Comparison of ENCODE assay signal across 28 cellular contexts in the genomic region with DNA sequence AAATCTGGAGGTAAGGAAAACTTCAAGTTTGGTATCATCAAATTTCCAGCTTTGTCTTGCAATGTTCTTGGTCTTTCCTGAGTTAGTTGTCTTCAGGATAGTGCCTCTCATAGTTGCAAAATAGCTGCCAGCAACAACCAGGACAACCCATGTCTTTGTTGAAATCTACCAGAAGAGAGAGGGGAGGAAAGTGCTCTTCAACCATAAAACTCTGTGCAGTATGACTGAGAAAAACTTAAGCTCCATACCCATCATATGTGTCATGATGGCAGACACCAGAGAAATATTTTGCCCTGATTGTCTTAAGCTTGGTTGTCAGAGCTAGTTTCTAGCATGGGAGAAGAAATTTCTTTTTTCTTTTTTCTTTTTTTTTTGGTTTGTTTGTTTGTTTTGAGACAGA.
DNase-seq lines count a peak whose midpoint lies in the region; ATAC-seq and TF ChIP-seq lines count a peak whose summit lies in the region.
"Had no signal": no experiment of that assay in that cellular context is flagged by ENCODE, and none has a peak within 500 bp of the region (broad histone marks: within the 10 kb centered on the region; RNA-seq: fewer than 3 reads in every experiment).

No MANE protein-coding gene starts in this region.

- H3K27me3 ChIP-seq in IMR-90 (ENCODE audit: control insufficient read depth, insufficient read depth, low read length) (no peaks in the 10 kb centered on the region), SJCRH30 (no peaks in the 10 kb centered on the region)

- no peak overlapping the region for H3K14ac ChIP-seq in IMR-90 (replicated peaks; ENCODE audit: low read depth, low read length)

- POLR2A ChIA-PET in IMR-90 (lab: Charles Lee; ENCODE audit: unreplicated experiment) = interaction anchor here (0.6 kb wide), 1 partner anchor 47 kb away, joined by 4 read pairs; no protein-coding TSS in a partner anchor

- no peaks in the 10 kb centered on the region for H3K27me3 Mint-ChIP-seq in nephron progenitor cell (ENCODE audit: low read depth, poor library complexity)
- H3K27me3 Mint-ChIP-seq: effector memory CD8-positive, alpha-beta T cell had no signal

- TF ChIP-seq CTCF in IMR-90 (conservative IDR thresholded peaks at IDR 0.05; ENCODE audit: low read depth, low read length) = no peak
- TF ChIP-seq CTCF in nephron progenitor cell (IDR thresholded peaks at IDR 0.05) = no peak

- DNase-seq in AG20443 (ENCODE audit: low spot score) = peak; percentile 30
- peak; percentile 62 for DNase-seq in IMR-90
- peak; percentile 3 for DNase-seq in fibroblast of gingiva (ENCODE audit: low read depth)
- no peak for DNase-seq in nephron progenitor cell
- no peak for DNase-seq in SJCRH30
- DNase-seq in DMS53 (lab: John Stamatoyannopoulos, UW) = no peak
- no peak for DNase-seq in stimulated activated naive CD4-positive, alpha-beta T cell treated with Interleukin-2 at 50 U/mL for 16 hours (lab: John Stamatoyannopoulos, UW)
- DNase-seq: activated CD4-positive, alpha-beta T cell treated with anti-CD3 and anti-CD28 coated beads for 1 hour; activated CD8-positive, alpha-beta T cell treated with anti-CD3 and anti-CD28 coated beads, Interleukin-2, amount 10 ng/mL, durations not matched to agents 7 days and 5 days; activated effector memory CD4-positive, alpha-beta T cell treated with anti-CD3 and anti-CD28 coated beads, Interleukin-2, amount 50 U/mL, for 16 hours; activated T-cell treated with anti-CD3 and anti-CD28 coated beads for 4 hours; effector memory CD8-positive, alpha-beta T cell; head of caudate nucleus; mesendoderm; MM.1S; NCI-H510A treated with DMSO at 0.1 percent for 48 hours; NK-92 treated with Interleukin-12 subunit alpha and Interleukin-12 subunit beta, amount 100 ng/mL, for 24 hours; nucleus accumbens; SHP77 treated with DMSO at 0.1 percent for 48 hours; small intestine; stimulated activated CD4-positive, alpha-beta T cell treated with anti-CD3 and anti-CD28 coated beads, Interleukin-2, amount 100 ng/mL, for 24 hours; T-cell had no signal

- H3K79me1 ChIP-seq in IMR-90 (ENCODE audit: low read depth in 1 of 2, low read length in 2 of 2) = no peaks in the 10 kb centered on the region

- no peak overlapping the region for H2AK5ac ChIP-seq in IMR-90 (ENCODE audit: low read depth, low read length)

- H3K4ac ChIP-seq in IMR-90 (ENCODE audit: low read depth, low read length) = no peak overlapping the region

- no peak overlapping the region for H2AK9ac ChIP-seq in IMR-90 (replicated peaks; ENCODE audit: low read depth, low read length, poor library complexity)

- H3K23ac ChIP-seq in IMR-90 (ENCODE audit: low read depth, low read length) = no peak overlapping the region

- TF ChIP-seq POLR2A in IMR-90 (IDR thresholded peaks at IDR 0.05; ENCODE audit: low read depth, low read length) = no peak

- intact Hi-C loops in IMR-90 (cut with micrococcal nuclease) = no loop called here

- peaks cover 40% of the 10 kb centered on the region for H3K4me1 Mint-ChIP-seq in nephron progenitor cell
- H3K4me1 Mint-ChIP-seq: stimulated activated effector memory CD8-positive, alpha-beta T cell treated with anti-CD3 and anti-CD28 coated beads, Interleukin-12 subunit alpha, Interleukin-12 subunit beta, amount 100 ng/mL, for 72 hours; T-cell had no signal

- CTCF ChIA-PET in IMR-90 (lab: Yijun Ruan, JAX) = interaction anchor here (0.6 kb wide), 1 partner anchor 20 kb away, joined by 5 read pairs; no protein-coding TSS in a partner anchor

- TF ChIP-seq RAD21 in IMR-90 (IDR thresholded peaks at IDR 0.05; ENCODE audit: low read length) = no peak

- H3K4me2 ChIP-seq in IMR-90 (ENCODE audit: low read depth, low read length) = no peak overlapping the region

- H2BK15ac ChIP-seq in IMR-90 (ENCODE audit: low read depth, low read length) = no peak overlapping the region

- H3K27ac ChIP-seq in IMR-90 (ENCODE audit: insufficient read depth, low read length) = no peak overlapping the region
- H3K27ac ChIP-seq in SJCRH30 = no peak overlapping the region
- H3K27ac ChIP-seq: C4-2B, coronary artery had no signal

- H3K9me3 Mint-ChIP-seq in nephron progenitor cell = peaks cover 8% of the 10 kb centered on the region
- H3K9me3 Mint-ChIP-seq: effector memory CD8-positive, alpha-beta T cell; stimulated activated effector memory CD8-positive, alpha-beta T cell treated with anti-CD3 and anti-CD28 coated beads, Interleukin-12 subunit alpha, Interleukin-12 subunit beta, amount 100 ng/mL, for 72 hours; T-cell had no signal

- H4K91ac ChIP-seq in IMR-90 (ENCODE audit: insufficient read depth, low read depth, low read length) = no peak overlapping the region

- H2BK5ac ChIP-seq in IMR-90 (ENCODE audit: low read depth, low read length, poor library complexity, severe bottlenecking) = no peak overlapping the region

- H3K9me1 ChIP-seq in IMR-90 (ENCODE audit: insufficient read depth, low read length) = no peaks in the 10 kb centered on the region

- no peak overlapping the region for H3K18ac ChIP-seq in IMR-90 (ENCODE audit: low read depth, low read length)

- no peaks in the 10 kb centered on the region for H4K20me1 ChIP-seq in IMR-90 (ENCODE audit: insufficient read depth, low read length)

- H3K4me3 Mint-ChIP-seq in nephron progenitor cell = no peak overlapping the region
- H3K4me3 Mint-ChIP-seq: activated CD8-positive, alpha-beta T cell treated with anti-CD3 and anti-CD28 coated beads, Interleukin-2, amount 10 ng/mL, durations not matched to agents 7 days and 5 days; effector memory CD8-positive, alpha-beta T cell; stimulated activated effector memory CD8-positive, alpha-beta T cell treated with anti-CD3 and anti-CD28 coated beads, Interleukin-12 subunit alpha, Interleukin-12 subunit beta, amount 100 ng/mL, for 72 hours; T-cell had no signal

- H3K56ac ChIP-seq in IMR-90 (ENCODE audit: extremely low read depth, insufficient read depth, low read length) = no peak overlapping the region

- dilution Hi-C loops in IMR-90 (cut with HindIII; ENCODE audit: low sequenced_read_pairs, unreplicated experiment) = no loop called here

- no peaks in the 10 kb centered on the region; the same call in 1 of the 2 replicates for H3K4me1 ChIP-seq in IMR-90 (ENCODE audit: control insufficient read depth, insufficient read depth, low read length)
- H3K4me1 ChIP-seq in SJCRH30 = peaks cover 22% of the 10 kb centered on the region

- no peak overlapping the region for H2BK20ac ChIP-seq in IMR-90 (ENCODE audit: low read depth, low read length)

- H3K9me3 ChIP-seq in IMR-90 (ENCODE audit: control insufficient read depth, insufficient read depth, low read length) (no peaks in the 10 kb centered on the region), SJCRH30 (replicated peaks) (0 out of 2 replicates have a peak, but pooled peaks cover 2% of the 10 kb centered on the region)

- H3K4me3 ChIP-seq in IMR-90 (ENCODE audit: insufficient read depth, low read depth, low read length) = no peak overlapping the region
- H3K4me3 ChIP-seq in SJCRH30 = no peak overlapping the region
- H3K4me3 ChIP-seq: coronary artery had no signal

- no peaks in the 10 kb centered on the region for H3K36me3 ChIP-seq in IMR-90 (ENCODE audit: control insufficient read depth, insufficient read depth, low read length)
- H3K36me3 ChIP-seq in SJCRH30 = no peaks in the 10 kb centered on the region

- no peak overlapping the region for H2AFZ ChIP-seq in IMR-90 (replicated peaks; ENCODE audit: low read length, poor library complexity)

- no peak overlapping the region for H2BK120ac ChIP-seq in IMR-90 (ENCODE audit: low read depth, low read length)

- ATAC-seq in IMR-90 (ENCODE audit: low read depth) = no peak; the same call in 1 of the 2 replicates
- no peak for ATAC-seq in HG02981 (IDR thresholded peaks at IDR 0.05; ENCODE audit: unreplicated experiment)
- ATAC-seq: activated CD8-positive, alpha-beta T cell treated with anti-CD3 and anti-CD28 coated beads, Interleukin-2, amount 10 ng/mL, durations not matched to agents 7 days and 5 days; effector memory CD8-positive, alpha-beta T cell; esophagus mucosa; Panc1; stimulated activated effector memory CD8-positive, alpha-beta T cell treated with anti-CD3 and anti-CD28 coated beads, Interleukin-12 subunit alpha, Interleukin-12 subunit beta, amount 100 ng/mL, for 72 hours; T-cell had no signal

- no peak overlapping the region for H3K9ac ChIP-seq in IMR-90 (ENCODE audit: low read depth, low read length)

- no TSS peak for BruUV-seq in IMR-90 (replicated peaks; lab: Mats Ljungman, UMichigan)

- no peak overlapping the region for H4K5ac ChIP-seq in IMR-90 (ENCODE audit: low read depth, low read length)

- in situ Hi-C loops in IMR-90 (cut with MboI; ENCODE audit: low sequenced_read_pairs) = no loop called here

- H3K36me3 Mint-ChIP-seq in nephron progenitor cell (ENCODE audit: low read depth) = no peaks in the 10 kb centered on the region
- H3K36me3 Mint-ChIP-seq: stimulated activated effector memory CD8-positive, alpha-beta T cell treated with anti-CD3 and anti-CD28 coated beads, Interleukin-12 subunit alpha, Interleukin-12 subunit beta, amount 100 ng/mL, for 72 hours; T-cell had no signal

- H4K8ac ChIP-seq in IMR-90 (ENCODE audit: low read depth in 2 of 2, low read length in 2 of 2) = no peak overlapping the region

- H3K27ac Mint-ChIP-seq in nephron progenitor cell = peak overlapping the region; percentile 81
- H3K27ac Mint-ChIP-seq: activated CD8-positive, alpha-beta T cell treated with anti-CD3 and anti-CD28 coated beads, Interleukin-2, amount 10 ng/mL, durations not matched to agents 7 days and 5 days; effector memory CD8-positive, alpha-beta T cell; stimulated activated effector memory CD8-positive, alpha-beta T cell treated with anti-CD3 and anti-CD28 coated beads, Interleukin-12 subunit alpha, Interleukin-12 subunit beta, amount 100 ng/mL, for 72 hours; T-cell had no signal

TF ChIP-seq in IMR-90, 13 proteins besides CTCF, POLR2A, EP300 and RAD21 (continues in another document):
- TF ChIP-seq FOS (IDR thresholded peaks at IDR 0.05; ENCODE audit: low read depth, low read length) = no peak
- TF ChIP-seq CEBPB (IDR thresholded peaks at IDR 0.05; ENCODE audit: low read depth, low read length) = no peak
- TF ChIP-seq NFE2L2 (IDR thresholded peaks at IDR 0.05; ENCODE audit: low read depth, low read length) = no peak
- TF ChIP-seq, protein P1, sequence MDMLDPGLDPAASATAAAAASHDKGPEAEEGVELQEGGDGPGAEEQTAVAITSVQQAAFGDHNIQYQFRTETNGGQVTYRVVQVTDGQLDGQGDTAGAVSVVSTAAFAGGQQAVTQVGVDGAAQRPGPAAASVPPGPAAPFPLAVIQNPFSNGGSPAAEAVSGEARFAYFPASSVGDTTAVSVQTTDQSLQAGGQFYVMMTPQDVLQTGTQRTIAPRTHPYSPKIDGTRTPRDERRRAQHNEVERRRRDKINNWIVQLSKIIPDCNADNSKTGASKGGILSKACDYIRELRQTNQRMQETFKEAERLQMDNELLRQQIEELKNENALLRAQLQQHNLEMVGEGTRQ (IDR thresholded peaks at IDR 0.05; ENCODE audit: low read depth, low read length) = no peak
- TF ChIP-seq RFX5 (IDR thresholded peaks at IDR 0.05; ENCODE audit: low read depth, low read length) = no peak
- no peak for TF ChIP-seq RCOR1 (IDR thresholded peaks at IDR 0.05; ENCODE audit: insufficient replicate concordance, low read length)
- TF ChIP-seq MAZ (IDR thresholded peaks at IDR 0.05; ENCODE audit: borderline replicate concordance, low read depth, low read length) = no peak
- no peak for TF ChIP-seq SMC3 (IDR thresholded peaks at IDR 0.05; ENCODE audit: low read depth, low read length)

Comparison
In these comparisons a context has a peak if more than half of its experiments do, and no peak if none do; other contexts are left out.
1. DNase-seq: peak in AG20443 (single experiment), IMR-90 (single experiment) and fibroblast of gingiva (single experiment); none in nephron progenitor cell (single experiment), SJCRH30 (0 of 2), DMS53 (single experiment) and stimulated activated naive CD4-positive, alpha-beta T cell treated with Interleukin-2 at 50 U/mL for 16 hours (single experiment).